In genomic region chr19:15629003-15629880, GRCh38 we compare ENCODE assay signal across 8 cellular contexts. TPM values are rescaled to one million over a fixed set of nuclear protein-coding genes. Genes with fewer than 3 reads are reported as not detected.
DNase-seq lines count a peak whose midpoint lies in the region; ATAC-seq and TF ChIP-seq lines count a peak whose summit lies in the region.

No MANE protein-coding gene starts in this region.

- no peaks in the 10 kb centered on the region for H3F3A ChIP-seq in MM.1S (ENCODE audit: insufficient read depth, low read length)

- intact Hi-C loops in left cardiac atrium (cut with DNase I) = loop anchor here (2.0 to 5.0 kb wide), 3 partner anchors 183 to 554 kb away; no protein-coding TSS in a partner anchor

- no peak overlapping the region for H3K27ac Mint-ChIP-seq in activated naive CD8-positive, alpha-beta T cell treated with anti-CD3 and anti-CD28 coated beads, Interleukin-2, amount 10 ng/mL, durations not matched to agents 7 days and 5 days

- H2AFZ ChIP-seq in MM.1S (ENCODE audit: low read length) = no peak overlapping the region

- H3K9ac ChIP-seq in MM.1S (ENCODE audit: low read length) = no peak overlapping the region

- peak; percentile 82 for ATAC-seq in activated naive CD8-positive, alpha-beta T cell treated with anti-CD3 and anti-CD28 coated beads, Interleukin-2, amount 10 ng/mL, durations not matched to agents 7 days and 5 days (ENCODE audit: low read depth)
- peak; percentile 90 to 91 for ATAC-seq in left cardiac atrium
- no peak for ATAC-seq in GM18873 (IDR thresholded peaks at IDR 0.05; ENCODE audit: low FRiP score, unreplicated experiment)
- no peak for ATAC-seq in HG02970 (IDR thresholded peaks at IDR 0.05; ENCODE audit: low FRiP score, unreplicated experiment)

- H3K9me3 Mint-ChIP-seq in activated naive CD8-positive, alpha-beta T cell treated with anti-CD3 and anti-CD28 coated beads, Interleukin-2, amount 10 ng/mL, durations not matched to agents 7 days and 5 days = no peaks in the 10 kb centered on the region

- no peaks in the 10 kb centered on the region for H3K9me3 ChIP-seq in MM.1S (replicated peaks; ENCODE audit: insufficient read depth, low read length)

- H3K27me3 ChIP-seq in MM.1S (replicated peaks; ENCODE audit: insufficient read depth, low read length) = peaks cover 44% of the 10 kb centered on the region

- POLR2A ChIA-PET in activated naive CD8-positive, alpha-beta T cell treated with anti-CD3 and anti-CD28 coated beads, Interleukin-2, amount 10 ng/mL, durations not matched to agents 7 days and 5 days (lab: Charles Lee) = interaction anchor here (0.6 to 0.7 kb wide), 2 partner anchors 392 to 556 kb away, joined by 3 to 4 read pairs; partner anchors contain the start of gene FAM32A

- H3K27ac ChIP-seq in MM.1S (ENCODE audit: low read length) = no peak overlapping the region

- H3K79me2 ChIP-seq in MM.1S (ENCODE audit: low read length) = no peaks in the 10 kb centered on the region

- H3K36me3 ChIP-seq in MM.1S (replicated peaks; ENCODE audit: insufficient read depth, low read length) = no peaks in the 10 kb centered on the region

- peaks cover 2% of the 10 kb centered on the region for H3K4me1 Mint-ChIP-seq in activated naive CD8-positive, alpha-beta T cell treated with anti-CD3 and anti-CD28 coated beads, Interleukin-2, amount 10 ng/mL, durations not matched to agents 7 days and 5 days

- DNase-seq in EL (peak; percentile 43), MM.1S (peak; percentile 56), SW480 (ENCODE audit: low spot score) (peak; percentile 60), left cardiac atrium (peak; percentile 82), renal cortical epithelial cell (ENCODE audit: low read depth) (peak; percentile 20)
- peak; percentile 93 for DNase-seq in activated naive CD8-positive, alpha-beta T cell treated with anti-CD3 and anti-CD28 coated beads, Interleukin-2, amount 10 ng/mL, durations not matched to agents 7 days and 5 days

- no peaks in the 10 kb centered on the region for H3K9me2 ChIP-seq in MM.1S (replicated peaks; ENCODE audit: insufficient read depth, low read length)

- H3K4me3 Mint-ChIP-seq in activated naive CD8-positive, alpha-beta T cell treated with anti-CD3 and anti-CD28 coated beads, Interleukin-2, amount 10 ng/mL, durations not matched to agents 7 days and 5 days = no peak overlapping the region

- no peak overlapping the region for H3K4me3 ChIP-seq in MM.1S (ENCODE audit: low read length)

- H3K4me2 ChIP-seq in MM.1S (ENCODE audit: low read depth, low read length) = no peak overlapping the region

- H3K36me3 Mint-ChIP-seq in activated naive CD8-positive, alpha-beta T cell treated with anti-CD3 and anti-CD28 coated beads, Interleukin-2, amount 10 ng/mL, durations not matched to agents 7 days and 5 days = no peaks in the 10 kb centered on the region

- H3K27me3 Mint-ChIP-seq in activated naive CD8-positive, alpha-beta T cell treated with anti-CD3 and anti-CD28 coated beads, Interleukin-2, amount 10 ng/mL, durations not matched to agents 7 days and 5 days = peaks cover 6% of the 10 kb centered on the region

- no peaks in the 10 kb centered on the region for H3K4me1 ChIP-seq in MM.1S (ENCODE audit: low read length)

- TF ChIP-seq CTCF in MM.1S (IDR thresholded peaks at IDR 0.05; ENCODE audit: low read length) = peak; percentile 95

- no peaks in the 10 kb centered on the region for H4K20me1 ChIP-seq in MM.1S (ENCODE audit: insufficient read depth, low read length)

RNA-seq across cellular contexts. Expression of gene CYP4F3, which starts 11.5 kb away (rescaled TPM):
- total RNA-seq in activated naive CD8-positive, alpha-beta T cell treated with anti-CD3 and anti-CD28 coated beads, Interleukin-2, amount 10 ng/mL, durations not matched to agents 7 days and 5 days = not detected
- total RNA-seq in left cardiac atrium (under 1 TPM; 0.24 to 0.62 TPM), renal cortical epithelial cell (under 0.01 TPM in 1 of 2 replicates, not detected in the other)

RNA-seq across cellular contexts. Expression of gene CYP4F8, which starts 14.2 kb away (rescaled TPM):
- not detected for total RNA-seq in activated naive CD8-positive, alpha-beta T cell treated with anti-CD3 and anti-CD28 coated beads, Interleukin-2, amount 10 ng/mL, durations not matched to agents 7 days and 5 days
- total RNA-seq in left cardiac atrium = not detected
- total RNA-seq in renal cortical epithelial cell = not detected in 2 replicates

RNA-seq across cellular contexts. Expression of gene CYP4F12, which starts 43.6 kb away (rescaled TPM):
- 1 to 10 TPM; 2.4 to 3.1 TPM for total RNA-seq in activated naive CD8-positive, alpha-beta T cell treated with anti-CD3 and anti-CD28 coated beads, Interleukin-2, amount 10 ng/mL, durations not matched to agents 7 days and 5 days
- total RNA-seq in left cardiac atrium (1 to 10 TPM; 2.2 to 5.7 TPM), renal cortical epithelial cell (not detected in 2 replicates)

Comparison
In these comparisons a context has a peak if more than half of its experiments do, and no peak if none do; other contexts are left out.
1. DNase-seq: peak in every context shown above with its lines; median percentile 93 in activated naive CD8-positive, alpha-beta T cell treated with anti-CD3 and anti-CD28 coated beads, Interleukin-2, amount 10 ng/mL, durations not matched to agents 7 days and 5 days; 82 in left cardiac atrium; 60 in SW480; 56 in MM.1S; 43 in EL; 20 in renal cortical epithelial cell.
2. ATAC-seq: peak in activated naive CD8-positive, alpha-beta T cell treated with anti-CD3 and anti-CD28 coated beads, Interleukin-2, amount 10 ng/mL, durations not matched to agents 7 days and 5 days (single experiment) and left cardiac atrium (2 of 2); none in GM18873 (single experiment) and HG02970 (single experiment).